ENCODE assay signal across 11 cellular contexts in the genomic region with DNA sequence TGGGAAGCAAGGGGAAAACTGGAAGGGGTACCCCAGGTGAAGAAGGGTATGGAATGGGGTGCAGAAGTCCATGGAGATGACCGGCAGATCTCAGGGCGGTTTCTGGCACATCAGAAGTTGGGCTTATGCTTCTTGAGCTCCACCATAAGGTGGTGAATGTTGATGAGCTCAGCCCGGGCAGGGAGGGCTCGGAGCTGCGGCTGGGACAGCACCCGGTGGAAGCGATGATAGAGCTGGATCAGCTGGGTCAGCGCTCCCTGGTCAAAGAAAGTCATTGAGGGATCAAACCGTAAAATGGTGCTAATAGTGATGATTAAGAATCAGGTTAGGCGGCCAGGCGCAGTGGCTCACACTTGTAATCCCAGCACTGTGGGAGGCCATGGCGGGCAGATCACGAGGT. TPM values are rescaled to one million over a fixed set of nuclear protein-coding genes. Genes with fewer than 3 reads are reported as not detected.
DNase-seq lines count a peak whose midpoint lies in the region; ATAC-seq and TF ChIP-seq lines count a peak whose summit lies in the region.
"Had no signal": no experiment of that assay in that cellular context is flagged by ENCODE, and none has a peak within 500 bp of the region (broad histone marks: within the 10 kb centered on the region; RNA-seq: fewer than 3 reads in every experiment).

No MANE protein-coding gene starts in this region.

- peaks cover 39% of the 10 kb centered on the region for H3K4me1 ChIP-seq in DND-41 (ENCODE audit: insufficient read depth, low read length)
- peaks cover 23% of the 10 kb centered on the region for H3K4me1 ChIP-seq in OCI-LY7 (ENCODE audit: insufficient read depth, low read length, poor library complexity, severe bottlenecking)
- peaks cover 0 to 27% (median 24%) of the 10 kb centered on the region in 4 donors for H3K4me1 ChIP-seq in sigmoid colon

- intact Hi-C loops in OCI-LY7 (cut with micrococcal nuclease; ENCODE audit: unreplicated experiment) (no loop called here), MCF 10A (cut with micrococcal nuclease) (no loop called here), sigmoid colon (cut with DNase I) (no loop called here)

- 92 to 98% methylated on average over 13 of the region's 13 CpGs for WGBS in sigmoid colon, 2 donors

- TF ChIP-seq EP300 in sigmoid colon (IDR thresholded peaks at IDR 0.05), result no peak

- DNase-seq in DND-41 (no peak), OCI-LY7 (ENCODE audit: low spot score) (no peak), MCF 10A (ENCODE audit: unreplicated experiment) (no peak), sigmoid colon (no peak), caudate nucleus (lab: John Stamatoyannopoulos, UW) (no peak), T1000 (lab: John Stamatoyannopoulos, UW) (no peak)
- DNase-seq in effector memory CD8-positive, alpha-beta T cell, result no peak
- DNase-seq: anterior cingulate cortex, NCI-H1048, pancreas had no signal

- H2AFZ ChIP-seq in DND-41 (ENCODE audit: low read depth, low read length) (no peak overlapping the region), OCI-LY7 (ENCODE audit: low read length) (no peak overlapping the region)

- no peak for ATAC-seq in DND-41 (ENCODE audit: insufficient read depth, low read depth)
- no peak for ATAC-seq in effector memory CD8-positive, alpha-beta T cell (replicated peaks)
- ATAC-seq: pancreas had no signal

- H3K27me3 ChIP-seq in DND-41 (ENCODE audit: insufficient read depth, low read length, poor library complexity) (no peaks in the 10 kb centered on the region), sigmoid colon (no peaks in the 10 kb centered on the region)
- H3K27me3 ChIP-seq: pancreas had no signal

- peak overlapping the region; percentile 70 for H3K27ac Mint-ChIP-seq in MCF 10A (ENCODE audit: low read depth, unreplicated experiment)
- peak overlapping the region in 1 of 2 donors; percentile 97 for H3K27ac Mint-ChIP-seq in effector memory CD8-positive, alpha-beta T cell

- H3K9me3 Mint-ChIP-seq in MCF 10A (ENCODE audit: unreplicated experiment), result no peaks in the 10 kb centered on the region
- no peaks in the 10 kb centered on the region for H3K9me3 Mint-ChIP-seq in effector memory CD8-positive, alpha-beta T cell

- peak overlapping the region in 1 of 2 experiments; percentile 63; a peak in 2 of 4 replicates for H3K4me3 ChIP-seq in DND-41 (ENCODE audit: low read depth in 1 of 2, low read length in 2 of 2)
- H3K4me3 ChIP-seq in OCI-LY7 (ENCODE audit: low read depth, low read length, poor library complexity, severe bottlenecking), result no peak overlapping the region
- no peak overlapping the region for H3K4me3 ChIP-seq in sigmoid colon
- H3K4me3 ChIP-seq: HAP-1, pancreas had no signal

- POLR2A ChIA-PET in OCI-LY7 (lab: Charles Lee), result interaction anchor here (0.6 to 3.8 kb wide), 3 partner anchors 21 to 180 kb away, joined by 3 to 19 read pairs (median 3); a partner anchor contains a TSS
- POLR2A ChIA-PET in MCF 10A (lab: Yijun Ruan, JAX), result interaction anchor here (0.6 to 5.5 kb wide), 18 partner anchors 9 to 1074 kb away, joined by 3 to 110 read pairs (median 6); a partner anchor contains a TSS

- H3K9me3 ChIP-seq in DND-41 (ENCODE audit: insufficient read depth, low read length, severe bottlenecking) (no peaks in the 10 kb centered on the region), OCI-LY7 (ENCODE audit: low read length) (no peaks in the 10 kb centered on the region), sigmoid colon (no peaks in the 10 kb centered on the region)
- H3K9me3 ChIP-seq: HAP-1, pancreas had no signal

- H4K20me1 ChIP-seq in DND-41 (ENCODE audit: insufficient read depth, low read length), result no peaks in the 10 kb centered on the region
- no peaks in the 10 kb centered on the region for H4K20me1 ChIP-seq in OCI-LY7 (ENCODE audit: insufficient read depth, low read length)

- TF ChIP-seq CTCF in DND-41 (IDR thresholded peaks at IDR 0.05; ENCODE audit: borderline replicate concordance, extremely low read depth, low read length, poor library complexity, severe bottlenecking) (no peak), OCI-LY7 (conservative IDR thresholded peaks at IDR 0.05; ENCODE audit: low read length) (no peak), MCF 10A (IDR thresholded peaks at IDR 0.05; ENCODE audit: unreplicated experiment) (no peak), sigmoid colon (IDR thresholded peaks at IDR 0.05) (no peak)

- H3K4me2 ChIP-seq in DND-41 (ENCODE audit: insufficient read depth, low read length) (peak overlapping the region; percentile 88), OCI-LY7 (ENCODE audit: low read length) (peak overlapping the region; percentile 99)

- H3K27me3 Mint-ChIP-seq in MCF 10A (ENCODE audit: insufficient read depth, unreplicated experiment), result no peaks in the 10 kb centered on the region
- no peaks in the 10 kb centered on the region for H3K27me3 Mint-ChIP-seq in effector memory CD8-positive, alpha-beta T cell

- no TSS peak for BruUV-seq in OCI-LY7 (replicated peaks; lab: Mats Ljungman, UMichigan)
- BruUV-seq in MCF 10A (replicated peaks; lab: Mats Ljungman, UMichigan), result no TSS peak

- peaks cover 14% of the 10 kb centered on the region for H3K79me2 ChIP-seq in DND-41 (ENCODE audit: insufficient read depth, low read length)
- H3K79me2 ChIP-seq in OCI-LY7 (ENCODE audit: insufficient read depth, low read depth, low read length), result no peaks in the 10 kb centered on the region

- H3K36me3 ChIP-seq in DND-41 (ENCODE audit: insufficient read depth, low read length), result peaks cover 21% of the 10 kb centered on the region
- peaks cover 24% of the 10 kb centered on the region for H3K36me3 ChIP-seq in OCI-LY7 (ENCODE audit: insufficient read depth, low read length)
- peaks cover 0 to 23% (median 4%) of the 10 kb centered on the region in 4 donors for H3K36me3 ChIP-seq in sigmoid colon

- CTCF ChIA-PET in OCI-LY7 (lab: Charles Lee; ENCODE audit: unreplicated experiment) (no interaction called here), MCF 10A (lab: Yijun Ruan, JAX) (interaction anchor here (0.6 to 1.6 kb wide), 7 partner anchors 11 to 337 kb away, joined by 3 to 8 read pairs (median 3); no protein-coding TSS in a partner anchor)

- H3K9ac ChIP-seq in DND-41 (ENCODE audit: low read depth, low read length), result peak overlapping the region; percentile 72; the same call in 1 of the 2 replicates

- H3K4me3 Mint-ChIP-seq in MCF 10A (ENCODE audit: unreplicated experiment), result peak overlapping the region; percentile 82
- peak overlapping the region in 1 of 2 donors; percentile 90 for H3K4me3 Mint-ChIP-seq in effector memory CD8-positive, alpha-beta T cell

- peaks cover 22% of the 10 kb centered on the region for H3K4me1 Mint-ChIP-seq in MCF 10A (ENCODE audit: insufficient read depth, unreplicated experiment)
- H3K4me1 Mint-ChIP-seq in effector memory CD8-positive, alpha-beta T cell (ENCODE audit: low read depth in 2 of 2), result peaks cover 26% of the 10 kb centered on the region in 2 donors

- H3K36me3 Mint-ChIP-seq in MCF 10A (ENCODE audit: insufficient read depth, unreplicated experiment), result peaks cover 50% of the 10 kb centered on the region
- peaks cover 21% of the 10 kb centered on the region for H3K36me3 Mint-ChIP-seq in effector memory CD8-positive, alpha-beta T cell (ENCODE audit: insufficient read depth)

- H3K9me2 ChIP-seq in OCI-LY7 (ENCODE audit: insufficient read depth, low read length), result no peaks in the 10 kb centered on the region

- TF ChIP-seq POLR2A in sigmoid colon (IDR thresholded peaks at IDR 0.05), result no peak

- H3K27ac ChIP-seq in DND-41 (ENCODE audit: low read length), result peak overlapping the region; percentile 85
- no peak overlapping the region for H3K27ac ChIP-seq in OCI-LY7 (ENCODE audit: low read depth, low read length, poor library complexity, severe bottlenecking)
- H3K27ac ChIP-seq in sigmoid colon, result peak overlapping the region; percentile 89 to 94 (median 94)
- H3K27ac ChIP-seq in caudate nucleus (ENCODE audit: low read depth, low read length), result no peak overlapping the region
- H3K27ac ChIP-seq: pancreas had no signal

RNA-seq across cellular contexts. Expression of a gene that starts 20.9 kb away (rescaled TPM):
- total RNA-seq in OCI-LY7 (2014; rRNA removed; shearing (Covaris generic)), result 50.4 and 53.5 TPM in 2 replicates
- 73.5 and 80.3 TPM in 2 replicates for total RNA-seq in OCI-LY7 (2022)
- 47.8 and 49.7 TPM in 2 replicates for total RNA-seq in MCF 10A (2022)
- 10 to 100 TPM; 26.2 to 44.6 (median 33.5) TPM for total RNA-seq in sigmoid colon
- 10 to 100 TPM; 23.4 to 51.2 (median 26.4) TPM for polyA plus RNA-seq in sigmoid colon

RNA-seq across cellular contexts. Expression of a gene that starts 21.1 kb away (rescaled TPM):
- 7,191 and 8,620 TPM in 2 replicates for total RNA-seq in OCI-LY7 (2014; rRNA removed; shearing (Covaris generic))
- total RNA-seq in OCI-LY7 (2022) (4,034 and 4,317 TPM in 2 replicates), MCF 10A (2022) (4,063 and 4,680 TPM in 2 replicates), sigmoid colon (1,000 to 10,000 TPM; 2,427 to 4,810 (median 4,005) TPM)
- 1,000 to 10,000 TPM; 3,648 to 7,566 (median 5,490) TPM for polyA plus RNA-seq in sigmoid colon

RNA-seq across cellular contexts. Expression of a gene that starts 26.2 kb away (rescaled TPM):
- 13.1 and 14.2 TPM in 2 replicates for total RNA-seq in OCI-LY7 (2014; rRNA removed; shearing (Covaris generic))
- total RNA-seq in OCI-LY7 (2022) (14.1 and 17.3 TPM in 2 replicates), MCF 10A (2022) (0.37 and 0.58 TPM in 2 replicates), sigmoid colon (10 to 100 TPM in 3 of 4 donors, 1 to 10 TPM in 1; 7.2 to 22.2 (median 13.3) TPM)
- 10 to 100 TPM; 19.2 to 23.6 (median 21.7) TPM for polyA plus RNA-seq in sigmoid colon

RNA-seq across cellular contexts. Expression of a gene that starts 38.3 kb away (rescaled TPM):
- total RNA-seq in OCI-LY7 (2014; rRNA removed; shearing (Covaris generic)), result 127 and 129 TPM in 2 replicates
- 71.4 and 83.3 TPM in 2 replicates for total RNA-seq in OCI-LY7 (2022)
- total RNA-seq in MCF 10A (2022), result 53.1 and 57.0 TPM in 2 replicates
- 10 to 100 TPM; 28.2 to 41.6 (median 37.4) TPM for total RNA-seq in sigmoid colon
- 10 to 100 TPM; 15.3 to 51.2 (median 30.0) TPM for polyA plus RNA-seq in sigmoid colon

RNA-seq across cellular contexts. Expression of a gene that starts 38.7 kb away (rescaled TPM):
- 72.5 and 112 TPM in 2 replicates for total RNA-seq in OCI-LY7 (2014; rRNA removed; shearing (Covaris generic))
- total RNA-seq in OCI-LY7 (2022) (65.4 and 90.6 TPM in 2 replicates), MCF 10A (2022) (54.7 and 67.1 TPM in 2 replicates), sigmoid colon (10 to 100 TPM in 3 of 4 donors, 1 to 10 TPM in 1; 7.5 to 56.1 (median 31.8) TPM)
- polyA plus RNA-seq in sigmoid colon, result 100 to 1,000 TPM; 131 to 173 (median 144) TPM

Comparison
In these comparisons a context has a peak if more than half of its experiments do, and no peak if none do; other contexts are left out.
1. H3K27ac ChIP-seq: peak in DND-41 (single experiment) and sigmoid colon (4 of 4); none in OCI-LY7 (single experiment) and caudate nucleus (single experiment).